7 cellular contexts compared by ENCODE assay signal in the genomic region with DNA sequence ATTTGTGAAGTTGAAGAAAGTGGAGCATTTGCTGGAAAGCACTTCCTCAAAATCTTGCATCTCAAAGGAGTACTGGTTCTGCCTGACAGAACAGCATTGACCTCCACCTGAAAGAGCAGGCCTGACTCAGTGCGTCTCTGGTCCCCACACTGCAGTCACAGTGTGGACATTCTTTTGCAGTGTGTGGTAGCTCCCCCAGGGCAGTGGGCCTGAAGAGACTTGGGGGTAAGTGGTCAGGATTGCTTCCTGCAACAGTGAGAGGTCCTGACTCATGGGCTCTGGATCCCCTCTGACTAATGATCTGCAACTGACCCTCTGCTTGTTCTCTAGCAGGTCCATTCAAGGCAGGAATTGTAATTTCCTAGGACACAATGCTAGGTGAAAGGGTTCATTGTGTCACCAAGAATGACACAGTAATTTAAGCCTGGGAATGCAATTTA.
DNase-seq lines count a peak whose midpoint lies in the region; ATAC-seq and TF ChIP-seq lines count a peak whose summit lies in the region.

No MANE protein-coding gene starts in this region.

- intact Hi-C loops in right cardiac atrium (cut with DNase I) = no loop called here

- H3K27me3 Mint-ChIP-seq in stimulated activated memory B cell treated with anti-CD40 and anti-IgM and Interleukin-4, amounts not matched to agents 10 μg/mL and 1 μg/mL and 100 μg/mL, for 72 hours = no peaks in the 10 kb centered on the region

- in situ Hi-C loops in astrocyte of the spinal cord (cut with HindIII; ENCODE audit: low sequenced_read_pairs) = no loop called here

- no peak overlapping the region for H3K27ac ChIP-seq in Peyer's patch
- H3K27ac ChIP-seq in right cardiac atrium (ENCODE audit: low read length) = no peak overlapping the region

- H3K27me3 ChIP-seq in Peyer's patch (no peaks in the 10 kb centered on the region), right cardiac atrium (ENCODE audit: control insufficient read depth, insufficient read depth) (no peaks in the 10 kb centered on the region)

- H3K4me1 ChIP-seq in Peyer's patch = no peaks in the 10 kb centered on the region
- no peaks in the 10 kb centered on the region for H3K4me1 ChIP-seq in right cardiac atrium (ENCODE audit: control insufficient read depth, insufficient read depth, low read length)

- H3K27ac Mint-ChIP-seq in stimulated activated memory B cell treated with anti-CD40 and anti-IgM and Interleukin-4, amounts not matched to agents 10 μg/mL and 1 μg/mL and 100 μg/mL, for 72 hours = no peak overlapping the region

- H3K4me3 ChIP-seq in astrocyte of the spinal cord (ENCODE audit: low read depth, low read length) = no peak overlapping the region
- no peak overlapping the region for H3K4me3 ChIP-seq in Peyer's patch
- H3K4me3 ChIP-seq in right cardiac atrium (ENCODE audit: low read length) = no peak overlapping the region

- no peak overlapping the region for H3K4me3 Mint-ChIP-seq in stimulated activated memory B cell treated with anti-CD40 and anti-IgM and Interleukin-4, amounts not matched to agents 10 μg/mL and 1 μg/mL and 100 μg/mL, for 72 hours

- peaks cover 4% of the 10 kb centered on the region for H3K9me3 Mint-ChIP-seq in stimulated activated memory B cell treated with anti-CD40 and anti-IgM and Interleukin-4, amounts not matched to agents 10 μg/mL and 1 μg/mL and 100 μg/mL, for 72 hours

- no peak for TF ChIP-seq POLR2A in Peyer's patch (IDR thresholded peaks at IDR 0.05)

- no peaks in the 10 kb centered on the region for H3K9me3 ChIP-seq in Peyer's patch
- no peaks in the 10 kb centered on the region for H3K9me3 ChIP-seq in right cardiac atrium (ENCODE audit: control insufficient read depth, low read length)

- DNase-seq in astrocyte of the spinal cord (ENCODE audit: low read depth, low spot score) (peak; percentile 88), Peyer's patch (no peak), right cardiac atrium (no peak)
- no peak for DNase-seq in stimulated activated CD4-positive, alpha-beta T cell treated with anti-CD3 and anti-CD28 coated beads, Interleukin-15, amount 100 ng/mL, for 24 hours

- no peaks in the 10 kb centered on the region for H3K36me3 Mint-ChIP-seq in stimulated activated memory B cell treated with anti-CD40 and anti-IgM and Interleukin-4, amounts not matched to agents 10 μg/mL and 1 μg/mL and 100 μg/mL, for 72 hours

- TF ChIP-seq CTCF in astrocyte of the spinal cord (IDR thresholded peaks at IDR 0.05; ENCODE audit: low read depth, low read length) = no peak
- TF ChIP-seq CTCF in Peyer's patch (IDR thresholded peaks at IDR 0.05) = no peak

- ATAC-seq in GM19463 (IDR thresholded peaks at IDR 0.05; ENCODE audit: unreplicated experiment) = peak; percentile 58
- ATAC-seq in HG03108 (IDR thresholded peaks at IDR 0.05; ENCODE audit: unreplicated experiment) = peak; percentile 66
- ATAC-seq in stimulated activated memory B cell treated with anti-CD40 and anti-IgM and Interleukin-4, amounts not matched to agents 10 μg/mL and 1 μg/mL and 100 μg/mL, for 72 hours = peak; percentile 74
- ATAC-seq in right cardiac atrium = no peak

- no peaks in the 10 kb centered on the region for H3K36me3 ChIP-seq in Peyer's patch

- peaks cover 6% of the 10 kb centered on the region for H3K4me1 Mint-ChIP-seq in stimulated activated memory B cell treated with anti-CD40 and anti-IgM and Interleukin-4, amounts not matched to agents 10 μg/mL and 1 μg/mL and 100 μg/mL, for 72 hours

- 90% methylated on average over 1 of the region's 1 CpG for WGBS in right cardiac atrium

Comparison
In these comparisons a context has a peak if more than half of its experiments do, and no peak if none do; other contexts are left out.
1. ATAC-seq: peak in GM19463 (single experiment), HG03108 (single experiment) and stimulated activated memory B cell treated with anti-CD40 and anti-IgM and Interleukin-4, amounts not matched to agents 10 μg/mL and 1 μg/mL and 100 μg/mL, for 72 hours (single experiment); none in right cardiac atrium (0 of 2).